ENCODE assay signal across 18 cellular contexts in the genomic region with DNA sequence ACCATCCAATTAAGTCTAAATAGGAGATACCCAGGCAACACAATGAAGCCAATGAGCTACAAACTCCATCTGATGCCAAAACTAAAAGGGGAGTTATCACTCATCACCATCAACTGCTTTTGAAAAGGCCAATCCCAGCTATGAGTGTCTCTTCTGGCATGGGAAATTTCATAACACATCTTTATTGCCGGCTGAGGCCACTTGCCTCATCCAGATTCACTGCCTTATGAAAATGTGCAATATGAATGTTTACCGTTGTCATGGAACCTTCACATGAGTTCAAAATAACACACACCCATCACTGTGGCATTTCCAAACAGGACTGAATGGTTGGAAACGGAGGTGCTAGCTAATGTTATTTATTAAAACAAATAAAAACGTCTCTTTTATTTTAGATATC.
A peak's percentile ranks its signal among the peaks of the same experiment; 100 is the strongest.
DNase-seq lines count a peak whose midpoint lies in the region; ATAC-seq, FAIRE-seq and TF ChIP-seq lines count a peak whose summit lies in the region.
"Had no signal": no experiment of that assay in that cellular context is flagged by ENCODE, and none has a peak within 500 bp of the region (broad histone marks: within the 10 kb centered on the region; RNA-seq: fewer than 3 reads in every experiment).

No MANE protein-coding gene starts in this region.

- in situ Hi-C loops in GM23248 (cut with MboI) = no loop called here

- no peaks in the 10 kb centered on the region for H3K9me2 ChIP-seq in GM23248 (ENCODE audit: insufficient read depth)

- H2AFZ ChIP-seq in GM23248 = no peak overlapping the region

- no peaks in the 10 kb centered on the region for H3K36me3 ChIP-seq in GM23248 (ENCODE audit: low read depth)
- H3K36me3 ChIP-seq in BE2C = no peaks in the 10 kb centered on the region
- H3K36me3 ChIP-seq: SJSA1 had no signal

- H3K79me2 ChIP-seq in GM23248 (ENCODE audit: insufficient read depth) = peaks cover 91% of the 10 kb centered on the region

- WGBS in GM23248 (ENCODE audit: low coverage in 1 of 2, low lambda C conversion rate in 2 of 2, missing lambda C conversion rate in 2 of 2), 2 experiments = 8% methylated on average over 4 of the region's 4 CpGs

- H4K20me1 ChIP-seq in GM23248 (ENCODE audit: insufficient read depth) = no peaks in the 10 kb centered on the region

- FAIRE-seq in islet of Langerhans (lab: Jason Lieb, UNC) = peak; percentile 65
- FAIRE-seq: endothelial cell of umbilical vein, H54 had no signal

- peaks cover 34% of the 10 kb centered on the region for H3F3A ChIP-seq in GM23248 (ENCODE audit: insufficient read depth)

- CTCF ChIA-PET in AG04449 (lab: Yijun Ruan, JAX) = interaction anchor here (1.0 to 1.4 kb wide), 2 partner anchors 10 to 17 kb away, joined by 3 read pairs; no protein-coding TSS in a partner anchor

- H3K27me3 ChIP-seq in GM23248 (replicated peaks; ENCODE audit: insufficient read depth) (no peaks in the 10 kb centered on the region), BE2C (no peaks in the 10 kb centered on the region)
- H3K27me3 ChIP-seq: SJSA1 had no signal

- peak overlapping the region; percentile 74 for H3K27ac ChIP-seq in GM23248
- H3K27ac ChIP-seq: SJSA1 had no signal

- peak overlapping the region; percentile 65 for H3K9ac ChIP-seq in GM23248

- H3K4me1 ChIP-seq in GM23248 (ENCODE audit: insufficient read depth) = peaks cover 28% of the 10 kb centered on the region
- no peaks in the 10 kb centered on the region for H3K4me1 ChIP-seq in BE2C

- DNase-seq in AG04449 (ENCODE audit: low read depth, low spot score) (peak; percentile 34), GM23248 (peak; percentile 96), cardiac fibroblast (ENCODE audit: low read depth in 2 of 2) (peak; percentile 65 to 86), BE2C (no peak)
- DNase-seq: ACHN; activated CD4-positive, alpha-beta T cell treated with anti-CD3 and anti-CD28 coated beads for 48 hours; NCI-H1105; NCI-H345; T-helper 9 cell had no signal

- ATAC-seq in HG03439 (IDR thresholded peaks at IDR 0.05; ENCODE audit: unreplicated experiment) (no peak), HG02642 (IDR thresholded peaks at IDR 0.05; ENCODE audit: poor library complexity, unreplicated experiment) (no peak), HG02798 (IDR thresholded peaks at IDR 0.05; ENCODE audit: poor library complexity, unreplicated experiment) (no peak)
- ATAC-seq: activated naive CD4-positive, alpha-beta T cell treated with anti-CD3 and anti-CD28 coated beads, Interleukin-2, amount 50 U/mL, for 72 hours; natural killer cell treated with Interleukin-12 subunit alpha and Interleukin-12 subunit beta and Interleukin-15 and Interleukin-18, amount 100 ng/mL, for 72 hours had no signal

- H3K4me3 ChIP-seq in AG04449 (ENCODE audit: low read depth, low read length) = no peak overlapping the region
- H3K4me3 ChIP-seq in GM23248 = no peak overlapping the region
- H3K4me3 ChIP-seq in cardiac fibroblast (replicated peaks in 1 of 2; ENCODE audit: low read depth in 2 of 2, low read length in 2 of 2) = no peak overlapping the region
- H3K4me3 ChIP-seq in BE2C (ENCODE audit: low read depth, low read length) = no peak overlapping the region
- H3K4me3 ChIP-seq: SJSA1 had no signal

- peak overlapping the region; percentile 23 for H3K4me2 ChIP-seq in GM23248 (ENCODE audit: unreplicated experiment)

- TF ChIP-seq CTCF in AG04449 (IDR thresholded peaks at IDR 0.05; ENCODE audit: insufficient read depth, low read length, missing control alignments) (no peak), cardiac fibroblast (IDR thresholded peaks at IDR 0.05; ENCODE audit: low read depth, low read length) (no peak), BE2C (IDR thresholded peaks at IDR 0.05; ENCODE audit: low read depth, low read length) (no peak)

- POLR2A ChIA-PET in AG04449 (lab: Yijun Ruan, JAX) = no interaction called here

- H3K9me3 ChIP-seq in GM23248 (ENCODE audit: low read depth) = no peaks in the 10 kb centered on the region
- H3K9me3 ChIP-seq in BE2C = no peaks in the 10 kb centered on the region
- H3K9me3 ChIP-seq: SJSA1 had no signal
